Comparison of ENCODE assay signal across 2 cellular contexts in the genomic region with DNA sequence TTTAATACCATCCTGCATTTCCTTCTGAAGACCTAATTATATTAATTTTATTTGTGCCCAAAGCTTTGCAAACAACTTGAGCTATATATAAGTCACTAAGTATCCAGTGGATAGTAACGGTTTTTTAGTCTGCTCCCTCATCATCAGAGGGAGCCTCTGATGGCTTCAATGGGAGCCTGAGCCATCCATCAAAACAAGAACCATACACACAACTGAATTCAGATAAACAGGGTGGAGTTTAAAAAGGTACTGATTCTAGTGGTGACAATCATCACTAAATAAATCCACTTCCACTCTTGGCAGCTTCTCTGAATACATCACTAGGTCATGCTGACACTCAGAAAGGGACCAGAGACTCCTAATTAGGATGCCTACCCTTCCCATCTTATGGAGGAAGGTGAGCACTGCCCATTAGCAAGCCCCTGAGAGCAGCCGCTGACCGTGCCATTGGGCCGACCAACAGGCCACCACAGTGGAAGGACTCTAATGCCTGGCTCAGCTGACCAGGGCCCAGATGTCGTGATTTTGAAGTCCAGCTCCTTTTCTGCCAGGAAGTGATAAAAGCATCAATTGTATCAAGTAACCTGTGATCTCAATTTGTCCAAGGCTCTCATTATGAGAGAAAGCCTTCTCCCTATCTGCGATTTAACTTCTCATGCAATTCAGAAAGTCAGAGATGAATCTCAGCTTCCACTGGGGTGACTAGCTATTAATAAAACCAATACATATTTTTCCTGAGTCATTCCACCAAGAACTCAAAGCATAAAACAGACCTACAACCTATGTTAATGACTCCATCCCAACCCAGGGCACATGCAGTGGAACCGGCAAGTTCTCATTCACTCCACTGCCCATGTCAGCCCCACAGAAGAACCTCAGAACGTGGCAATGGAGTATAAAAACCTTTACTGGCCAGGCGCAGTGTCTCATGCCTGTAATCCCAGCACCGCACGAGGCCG.
TF ChIP-seq lines count a peak whose summit lies in the region.

No MANE protein-coding gene starts in this region.

TF ChIP-seq in SK-N-SH, 30 proteins besides CTCF, POLR2A, EP300 and RAD21 (continued from another document):
- TF ChIP-seq, protein P1, sequence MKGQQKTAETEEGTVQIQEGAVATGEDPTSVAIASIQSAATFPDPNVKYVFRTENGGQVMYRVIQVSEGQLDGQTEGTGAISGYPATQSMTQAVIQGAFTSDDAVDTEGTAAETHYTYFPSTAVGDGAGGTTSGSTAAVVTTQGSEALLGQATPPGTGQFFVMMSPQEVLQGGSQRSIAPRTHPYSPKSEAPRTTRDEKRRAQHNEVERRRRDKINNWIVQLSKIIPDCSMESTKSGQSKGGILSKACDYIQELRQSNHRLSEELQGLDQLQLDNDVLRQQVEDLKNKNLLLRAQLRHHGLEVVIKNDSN (IDR thresholded peaks at IDR 0.05; ENCODE audit: borderline replicate concordance, low read depth), result no peak
- TF ChIP-seq GATA2 (CRISPR knock-in tag; IDR thresholded peaks at IDR 0.05) (no peak), NFIC (IDR thresholded peaks at IDR 0.05; ENCODE audit: borderline replicate concordance) (no peak), POLR2AphosphoS5 (IDR thresholded peaks at IDR 0.05; ENCODE audit: low read depth, low read length) (no peak), TCF12 (IDR thresholded peaks at IDR 0.05) (no peak), MXI1 (IDR thresholded peaks at IDR 0.05; ENCODE audit: low read depth, low read length) (no peak), GABPA (IDR thresholded peaks at IDR 0.05; ENCODE audit: low read depth) (no peak), TEAD4 (IDR thresholded peaks at IDR 0.05; ENCODE audit: borderline replicate concordance, insufficient read depth) (no peak), YY1 (IDR thresholded peaks at IDR 0.05; ENCODE audit: low read depth) (no peak), EZH2phosphoT487 (IDR thresholded peaks at IDR 0.05; ENCODE audit: borderline replicate concordance, low read depth) (no peak), MEF2A (IDR thresholded peaks at IDR 0.05; ENCODE audit: borderline replicate concordance, low read depth) (no peak)
- TF ChIP-seq, protein P2, sequence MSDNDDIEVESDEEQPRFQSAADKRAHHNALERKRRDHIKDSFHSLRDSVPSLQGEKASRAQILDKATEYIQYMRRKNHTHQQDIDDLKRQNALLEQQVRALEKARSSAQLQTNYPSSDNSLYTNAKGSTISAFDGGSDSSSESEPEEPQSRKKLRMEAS (IDR thresholded peaks at IDR 0.05; ENCODE audit: low read depth), result no peak
- TF ChIP-seq, protein P3, sequence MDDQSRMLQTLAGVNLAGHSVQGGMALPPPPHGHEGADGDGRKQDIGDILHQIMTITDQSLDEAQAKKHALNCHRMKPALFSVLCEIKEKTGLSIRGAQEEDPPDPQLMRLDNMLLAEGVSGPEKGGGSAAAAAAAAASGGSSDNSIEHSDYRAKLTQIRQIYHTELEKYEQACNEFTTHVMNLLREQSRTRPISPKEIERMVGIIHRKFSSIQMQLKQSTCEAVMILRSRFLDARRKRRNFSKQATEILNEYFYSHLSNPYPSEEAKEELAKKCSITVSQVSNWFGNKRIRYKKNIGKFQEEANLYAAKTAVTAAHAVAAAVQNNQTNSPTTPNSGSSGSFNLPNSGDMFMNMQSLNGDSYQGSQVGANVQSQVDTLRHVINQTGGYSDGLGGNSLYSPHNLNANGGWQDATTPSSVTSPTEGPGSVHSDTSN (IDR thresholded peaks at IDR 0.05), result no peak
TF ChIP-seq in SK-N-SH: peak in this region for 0.

TF ChIP-seq in SK-N-SH treated with all-trans-retinoic acid at 6 μM for 48 hours, 23 proteins besides CTCF, POLR2A, EP300 and RAD21:
- TF ChIP-seq, protein P4, sequence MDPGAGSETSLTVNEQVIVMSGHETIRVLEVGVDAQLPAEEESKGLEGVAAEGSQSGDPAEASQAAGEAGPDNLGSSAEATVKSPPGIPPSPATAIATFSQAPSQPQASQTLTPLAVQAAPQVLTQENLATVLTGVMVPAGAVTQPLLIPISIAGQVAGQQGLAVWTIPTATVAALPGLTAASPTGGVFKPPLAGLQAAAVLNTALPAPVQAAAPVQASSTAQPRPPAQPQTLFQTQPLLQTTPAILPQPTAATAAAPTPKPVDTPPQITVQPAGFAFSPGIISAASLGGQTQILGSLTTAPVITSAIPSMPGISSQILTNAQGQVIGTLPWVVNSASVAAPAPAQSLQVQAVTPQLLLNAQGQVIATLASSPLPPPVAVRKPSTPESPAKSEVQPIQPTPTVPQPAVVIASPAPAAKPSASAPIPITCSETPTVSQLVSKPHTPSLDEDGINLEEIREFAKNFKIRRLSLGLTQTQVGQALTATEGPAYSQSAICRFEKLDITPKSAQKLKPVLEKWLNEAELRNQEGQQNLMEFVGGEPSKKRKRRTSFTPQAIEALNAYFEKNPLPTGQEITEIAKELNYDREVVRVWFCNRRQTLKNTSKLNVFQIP (CRISPR knock-in tag; IDR thresholded peaks at IDR 0.05; ENCODE audit: borderline replicate concordance, low read depth), result no peak
- TF ChIP-seq ZNF8 (CRISPR knock-in tag; IDR thresholded peaks at IDR 0.05), result no peak
- no peak for TF ChIP-seq ZNF70 (CRISPR knock-in tag; IDR thresholded peaks at IDR 0.05)
